In the genomic region with DNA sequence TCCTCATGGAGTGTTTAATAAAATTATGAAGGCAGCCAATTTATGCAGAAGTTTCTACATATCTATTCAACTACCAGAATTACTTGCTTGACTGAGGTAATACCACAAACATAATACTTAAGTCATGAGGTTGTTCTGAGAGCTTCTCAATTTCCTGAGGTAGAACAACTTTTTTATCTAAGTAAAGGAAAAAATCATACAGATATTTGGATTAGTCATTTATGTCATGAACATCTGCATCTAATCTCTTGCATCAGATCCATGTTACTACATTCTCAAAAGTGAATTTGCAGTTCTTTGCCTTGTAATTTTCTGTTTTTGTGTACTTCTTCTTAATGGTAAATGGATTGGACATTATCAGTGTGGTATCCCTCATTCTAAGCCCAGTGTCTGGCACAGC, we compare ENCODE assay signal across 27 cellular contexts.
DNase-seq lines count a peak whose midpoint lies in the region; ATAC-seq and TF ChIP-seq lines count a peak whose summit lies in the region.
"Had no signal": no experiment of that assay in that cellular context is flagged by ENCODE, and none has a peak within 500 bp of the region (broad histone marks: within the 10 kb centered on the region; RNA-seq: fewer than 3 reads in every experiment).

No MANE protein-coding gene starts in this region.

- no peak overlapping the region for H3K4me3 ChIP-seq in AG09309 (ENCODE audit: control insufficient read depth, low read depth, low read length)
- H3K4me3 ChIP-seq in effector memory CD4-positive, alpha-beta T cell (ENCODE audit: insufficient read depth, low read depth, low read length, poor library complexity, severe bottlenecking): no peak overlapping the region
- H3K4me3 ChIP-seq: A549, smooth muscle cell, upper lobe of left lung had no signal

- H3K27ac ChIP-seq in effector memory CD4-positive, alpha-beta T cell (ENCODE audit: insufficient read depth, low read length, poor library complexity, severe bottlenecking): no peak overlapping the region
- H3K27ac ChIP-seq: A549, upper lobe of left lung had no signal

- no peaks in the 10 kb centered on the region for H3K27me3 Mint-ChIP-seq in chondrocyte (ENCODE audit: low read depth)
- peaks cover 12% of the 10 kb centered on the region for H3K27me3 Mint-ChIP-seq in activated naive CD4-positive, alpha-beta T cell treated with anti-CD3 and anti-CD28 coated beads for 36 hours (ENCODE audit: low read depth)

- peaks cover 3% of the 10 kb centered on the region for H3K9me3 Mint-ChIP-seq in chondrocyte (ENCODE audit: low read depth)
- H3K9me3 Mint-ChIP-seq in activated naive CD4-positive, alpha-beta T cell treated with anti-CD3 and anti-CD28 coated beads for 36 hours: no peaks in the 10 kb centered on the region
- H3K9me3 Mint-ChIP-seq: activated T-helper 2 cell treated with anti-CD3 and anti-CD28 coated beads, Interferon-gamma antibody, Interleukin-2, Interleukin-4, amounts not matched to agents 10 μg/mL and 5 μg/mL and 100 μg/mL, durations not matched to agents 14 hours and 24 hours and 36 hours; T-cell had no signal

- H3K4me1 ChIP-seq in effector memory CD4-positive, alpha-beta T cell (ENCODE audit: control insufficient read depth, insufficient read depth, low read length, poor library complexity, severe bottlenecking): no peaks in the 10 kb centered on the region
- H3K4me1 ChIP-seq: A549, upper lobe of left lung had no signal

- TF ChIP-seq CTCF in AG09309 (IDR thresholded peaks at IDR 0.05; ENCODE audit: control insufficient read depth, insufficient read depth, low read depth, low read length, missing control alignments) (no peak), chondrocyte (IDR thresholded peaks at IDR 0.05) (no peak)

- no peak for ATAC-seq in GM21786 (IDR thresholded peaks at IDR 0.05; ENCODE audit: unreplicated experiment)
- ATAC-seq: A549, T-cell had no signal

- H3K36me3 Mint-ChIP-seq in chondrocyte (ENCODE audit: low read depth): no peaks in the 10 kb centered on the region
- no peaks in the 10 kb centered on the region for H3K36me3 Mint-ChIP-seq in activated naive CD4-positive, alpha-beta T cell treated with anti-CD3 and anti-CD28 coated beads for 36 hours (ENCODE audit: low read depth)
- H3K36me3 Mint-ChIP-seq: CD14-positive monocyte, naive B cell, T-cell had no signal

- peak; percentile 51 for DNase-seq in AG09309 (ENCODE audit: low read depth)
- peak; percentile 48 for DNase-seq in LHCN-M2 (ENCODE audit: low read depth)
- DNase-seq in chondrocyte (ENCODE audit: low spot score): no peak
- DNase-seq in iris pigment epithelial cell (ENCODE audit: low read depth): peak; percentile 86
- DNase-seq in activated naive CD4-positive, alpha-beta T cell treated with anti-CD3 and anti-CD28 coated beads for 36 hours: no peak
- no peak for DNase-seq in effector memory CD4-positive, alpha-beta T cell
- no peak for DNase-seq in dermis blood vessel endothelial cell
- DNase-seq: activated CD4-positive, alpha-beta T cell treated with anti-CD3 and anti-CD28 coated beads, Interleukin-2, amount 50 U/mL, for 48 hours; activated CD4-positive, CD25-positive, alpha-beta regulatory T cell; Calu3; cortex of kidney; foreskin melanocyte; KBM-7; naive B cell; NCI-H1417 treated with DMSO at 0.1 percent for 48 hours; NCI-H2171; NCI-H524; occipital lobe; stimulated activated CD4-positive, alpha-beta T cell treated with anti-CD3 and anti-CD28 coated beads, Interleukin-2, amount 100 ng/mL, for 24 hours; substantia nigra; T-cell; upper lobe of left lung had no signal

- CTCF ChIA-PET in activated naive CD4-positive, alpha-beta T cell treated with anti-CD3 and anti-CD28 coated beads for 36 hours (lab: Charles Lee): no interaction called here

- peaks cover 4% of the 10 kb centered on the region for H3K4me1 Mint-ChIP-seq in chondrocyte (ENCODE audit: low read depth)
- H3K4me1 Mint-ChIP-seq in activated naive CD4-positive, alpha-beta T cell treated with anti-CD3 and anti-CD28 coated beads for 36 hours (ENCODE audit: low read depth): no peaks in the 10 kb centered on the region
- H3K4me1 Mint-ChIP-seq: CD14-positive monocyte, naive B cell, T-cell had no signal

- intact Hi-C loops in activated naive CD4-positive, alpha-beta T cell treated with anti-CD3 and anti-CD28 coated beads for 36 hours (cut with micrococcal nuclease): no loop called here

- peak overlapping the region; percentile 1 for H3K27ac Mint-ChIP-seq in chondrocyte (ENCODE audit: unreplicated experiment)
- H3K27ac Mint-ChIP-seq in activated naive CD4-positive, alpha-beta T cell treated with anti-CD3 and anti-CD28 coated beads for 36 hours: no peak overlapping the region
- H3K27ac Mint-ChIP-seq: activated T-helper 2 cell treated with anti-CD3 and anti-CD28 coated beads, Interferon-gamma antibody, Interleukin-2, Interleukin-4, amounts not matched to agents 10 μg/mL and 5 μg/mL and 100 μg/mL, durations not matched to agents 14 hours and 24 hours and 36 hours; CD14-positive monocyte; naive B cell; T-cell had no signal

- H3K27me3 ChIP-seq in effector memory CD4-positive, alpha-beta T cell (replicated peaks; ENCODE audit: control insufficient read depth, insufficient read depth, low read length, poor library complexity, severe bottlenecking): no peaks in the 10 kb centered on the region
- H3K27me3 ChIP-seq: upper lobe of left lung had no signal

- no peaks in the 10 kb centered on the region for H3K36me3 ChIP-seq in effector memory CD4-positive, alpha-beta T cell (ENCODE audit: control insufficient read depth, insufficient read depth, low read length)
- H3K36me3 ChIP-seq: upper lobe of left lung had no signal

- no peaks in the 10 kb centered on the region for H3K9me3 ChIP-seq in effector memory CD4-positive, alpha-beta T cell (ENCODE audit: control insufficient read depth, low read length)
- H3K9me3 ChIP-seq: A549, upper lobe of left lung had no signal

- H3K4me3 Mint-ChIP-seq in chondrocyte (ENCODE audit: unreplicated experiment): no peak overlapping the region
- no peak overlapping the region for H3K4me3 Mint-ChIP-seq in activated naive CD4-positive, alpha-beta T cell treated with anti-CD3 and anti-CD28 coated beads for 36 hours
- H3K4me3 Mint-ChIP-seq: CD14-positive monocyte, naive B cell, T-cell had no signal

Comparison
In these comparisons a context has a peak if more than half of its experiments do, and no peak if none do; other contexts are left out.
1. DNase-seq: peak in AG09309 (single experiment), LHCN-M2 (single experiment) and iris pigment epithelial cell (single experiment); none in chondrocyte (single experiment), activated naive CD4-positive, alpha-beta T cell treated with anti-CD3 and anti-CD28 coated beads for 36 hours (single experiment), effector memory CD4-positive, alpha-beta T cell (0 of 3) and dermis blood vessel endothelial cell (single experiment).